In the genomic region with DNA sequence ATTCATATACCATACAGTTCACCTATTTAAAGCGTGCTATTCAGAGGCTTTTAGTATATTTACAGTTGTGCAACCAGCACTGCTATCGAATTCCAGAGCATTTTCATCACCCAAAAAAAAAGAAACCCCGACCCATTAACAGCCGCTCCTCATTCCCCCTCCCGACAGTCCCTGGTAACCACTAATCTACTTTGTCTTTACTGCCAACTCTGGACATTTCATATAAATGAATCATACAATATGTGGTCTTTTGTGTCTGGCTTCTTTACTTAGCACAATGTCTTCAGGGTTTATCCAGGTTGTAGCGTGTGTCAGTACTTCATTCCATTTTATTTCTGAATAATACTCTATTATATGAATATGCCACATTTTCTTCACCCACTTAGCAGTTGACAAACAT, we compare ENCODE assay signal across 1 cellular context.
TF ChIP-seq lines count a peak whose summit lies in the region.

No MANE protein-coding gene starts in this region.

TF ChIP-seq in IMR-90, 13 proteins besides CTCF, POLR2A, EP300 and RAD21:
- TF ChIP-seq BHLHE40 (IDR thresholded peaks at IDR 0.05; ENCODE audit: low read depth, low read length) (peak; percentile 40; the same call in 1 of the 2 replicates), MAFK (IDR thresholded peaks at IDR 0.05; ENCODE audit: low read depth, low read length) (peak; percentile 19; the same call in 1 of the 2 replicates), RFX5 (IDR thresholded peaks at IDR 0.05; ENCODE audit: low read depth, low read length) (no peak), NFE2L2 (IDR thresholded peaks at IDR 0.05; ENCODE audit: low read depth, low read length) (no peak), SMC3 (IDR thresholded peaks at IDR 0.05; ENCODE audit: low read depth, low read length) (no peak), FOS (IDR thresholded peaks at IDR 0.05; ENCODE audit: low read depth, low read length) (peak; percentile 58; the same call in 1 of the 2 replicates), MXI1 (IDR thresholded peaks at IDR 0.05; ENCODE audit: borderline replicate concordance, low read depth, low read length) (0 out of 2 replicates have a peak, but pooled peaks have one; percentile 14), CEBPB (IDR thresholded peaks at IDR 0.05; ENCODE audit: low read depth, low read length) (peak; percentile 97), USF2 (IDR thresholded peaks at IDR 0.05; ENCODE audit: low read depth, low read length) (no peak), MAZ (IDR thresholded peaks at IDR 0.05; ENCODE audit: borderline replicate concordance, low read depth, low read length) (peak; percentile 83)
